In the genomic region with DNA sequence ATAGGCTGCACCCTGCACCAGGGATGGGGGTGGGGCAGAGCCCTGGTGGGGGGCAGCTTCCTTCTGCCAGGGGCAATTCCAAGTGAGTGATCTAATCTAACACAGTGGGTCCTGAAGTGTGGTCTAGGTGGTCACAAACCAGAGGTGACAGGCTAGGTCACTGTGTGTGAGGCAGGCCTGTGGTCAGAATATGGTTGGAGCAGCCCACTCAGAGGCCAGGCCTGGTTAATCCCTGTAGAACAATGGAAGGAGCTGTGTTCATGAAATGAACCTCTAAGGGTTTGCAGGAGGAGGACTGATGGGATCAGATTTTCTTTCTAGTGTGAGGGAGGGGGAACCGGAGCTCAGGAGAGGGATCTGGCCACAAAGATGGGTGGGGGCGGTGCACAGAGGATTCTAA, we compare ENCODE assay signal across 12 cellular contexts. TPM values are rescaled to one million over a fixed set of nuclear protein-coding genes. Genes with fewer than 3 reads are reported as not detected.
DNase-seq lines count a peak whose midpoint lies in the region; ATAC-seq, FAIRE-seq and TF ChIP-seq lines count a peak whose summit lies in the region.
"Had no signal": no experiment of that assay in that cellular context is flagged by ENCODE, and none has a peak within 500 bp of the region (broad histone marks: within the 10 kb centered on the region; RNA-seq: fewer than 3 reads in every experiment).

No MANE protein-coding gene starts in this region.

- no peaks in the 10 kb centered on the region for H3K27me3 ChIP-seq in CD4-positive, CD25-positive, alpha-beta regulatory T cell (ENCODE audit: control insufficient read depth, insufficient read depth, low read length)
- H3K27me3 ChIP-seq in naive thymus-derived CD4-positive, alpha-beta T cell (ENCODE audit: control insufficient read depth in 2 of 2, insufficient read depth in 2 of 2, low read length in 2 of 2), result no peaks in the 10 kb centered on the region
- no peaks in the 10 kb centered on the region for H3K27me3 ChIP-seq in uterus

- H3K4me3 ChIP-seq in CD4-positive, CD25-positive, alpha-beta regulatory T cell (ENCODE audit: low read depth, low read length), result no peak overlapping the region
- no peak overlapping the region for H3K4me3 ChIP-seq in naive thymus-derived CD4-positive, alpha-beta T cell (ENCODE audit: low read length)
- H3K4me3 ChIP-seq in uterus, result no peak overlapping the region

- peaks cover 18% of the 10 kb centered on the region for H3K4me1 ChIP-seq in CD4-positive, CD25-positive, alpha-beta regulatory T cell (ENCODE audit: control insufficient read depth, insufficient read depth, low read length, poor library complexity, severe bottlenecking)
- peaks cover 0 to 39% of the 10 kb centered on the region in 2 donors for H3K4me1 ChIP-seq in naive thymus-derived CD4-positive, alpha-beta T cell (ENCODE audit: control insufficient read depth in 2 of 2, insufficient read depth in 2 of 2, low read length in 2 of 2)
- no peaks in the 10 kb centered on the region for H3K4me1 ChIP-seq in uterus

- DNase-seq in CD4-positive, CD25-positive, alpha-beta regulatory T cell, result no peak
- DNase-seq in H54 (ENCODE audit: insufficient read length, low spot score) (no peak), SIG-M5 (lab: John Stamatoyannopoulos, UW) (no peak), uterus (no peak), SKM-1 (lab: John Stamatoyannopoulos, UW; ENCODE audit: unreplicated experiment) (no peak)
- no peak for DNase-seq in activated naive CD4-positive, alpha-beta T cell treated with anti-CD3 and anti-CD28 coated beads, Interleukin-2, amount 50 U/mL, for 72 hours (ENCODE audit: low spot score in 2 of 2)
- no peak for DNase-seq in naive thymus-derived CD4-positive, alpha-beta T cell
- DNase-seq: NCI-H510A, SHP77 had no signal

- no peak for TF ChIP-seq CTCF in uterus (IDR thresholded peaks at IDR 0.05)

- no peaks in the 10 kb centered on the region for H3K36me3 Mint-ChIP-seq in CD4-positive, CD25-positive, alpha-beta regulatory T cell
- no peaks in the 10 kb centered on the region for H3K36me3 Mint-ChIP-seq in activated naive CD4-positive, alpha-beta T cell treated with anti-CD3 and anti-CD28 coated beads, Interleukin-2, amount 50 U/mL, for 72 hours
- no peaks in the 10 kb centered on the region for H3K36me3 Mint-ChIP-seq in naive thymus-derived CD4-positive, alpha-beta T cell

- ATAC-seq in CD4-positive, CD25-positive, alpha-beta regulatory T cell (ENCODE audit: low read depth in 2 of 2), result no peak
- ATAC-seq in activated naive CD4-positive, alpha-beta T cell treated with anti-CD3 and anti-CD28 coated beads, Interleukin-2, amount 50 U/mL, for 72 hours, result peak; percentile 14 to 62
- ATAC-seq in naive thymus-derived CD4-positive, alpha-beta T cell, result no peak
- no peak for ATAC-seq in HG03342 (IDR thresholded peaks at IDR 0.05; ENCODE audit: unreplicated experiment)

- FAIRE-seq in H54 (lab: Jason Lieb, UNC), result no peak

- H3K4me3 Mint-ChIP-seq in CD4-positive, CD25-positive, alpha-beta regulatory T cell, result peak overlapping the region in 2 of 4 donors; percentile 25 to 53
- H3K4me3 Mint-ChIP-seq in naive thymus-derived CD4-positive, alpha-beta T cell, result peak overlapping the region; percentile 19 to 70 (median 36)
- H3K4me3 Mint-ChIP-seq: effector memory CD8-positive, alpha-beta T cell had no signal

- H3K27ac Mint-ChIP-seq in CD4-positive, CD25-positive, alpha-beta regulatory T cell, result peak overlapping the region; percentile 67 to 90 (median 88)
- H3K27ac Mint-ChIP-seq in activated naive CD4-positive, alpha-beta T cell treated with anti-CD3 and anti-CD28 coated beads, Interleukin-2, amount 50 U/mL, for 72 hours, result peak overlapping the region; percentile 51 to 78
- H3K27ac Mint-ChIP-seq in naive thymus-derived CD4-positive, alpha-beta T cell, result peak overlapping the region; percentile 29 to 90 (median 78)

- H3K27me3 Mint-ChIP-seq in CD4-positive, CD25-positive, alpha-beta regulatory T cell, result no peaks in the 10 kb centered on the region
- peaks cover 0 to 14% (median 0%) of the 10 kb centered on the region in 5 donors for H3K27me3 Mint-ChIP-seq in naive thymus-derived CD4-positive, alpha-beta T cell
- H3K27me3 Mint-ChIP-seq: progenitor cell of endocrine pancreas had no signal

- no peaks in the 10 kb centered on the region for H3K9me3 ChIP-seq in CD4-positive, CD25-positive, alpha-beta regulatory T cell (ENCODE audit: control insufficient read depth in 2 of 2, low read length in 2 of 2)
- no peaks in the 10 kb centered on the region for H3K9me3 ChIP-seq in naive thymus-derived CD4-positive, alpha-beta T cell (ENCODE audit: control insufficient read depth in 2 of 3, low read length in 3 of 3)
- H3K9me3 ChIP-seq in uterus, result no peaks in the 10 kb centered on the region

- H3K27ac ChIP-seq in CD4-positive, CD25-positive, alpha-beta regulatory T cell (ENCODE audit: insufficient read depth, low read length, poor library complexity, severe bottlenecking), result no peak overlapping the region
- no peak overlapping the region for H3K27ac ChIP-seq in naive thymus-derived CD4-positive, alpha-beta T cell (ENCODE audit: low read depth, low read length)
- H3K27ac ChIP-seq in uterus, result peak overlapping the region in 1 of 2 donors; percentile 3

- H3K9me3 Mint-ChIP-seq in CD4-positive, CD25-positive, alpha-beta regulatory T cell, result peaks cover 0 to 1% (median 0%) of the 10 kb centered on the region in 7 donors
- H3K9me3 Mint-ChIP-seq in activated naive CD4-positive, alpha-beta T cell treated with anti-CD3 and anti-CD28 coated beads, Interleukin-2, amount 50 U/mL, for 72 hours, result no peaks in the 10 kb centered on the region
- H3K9me3 Mint-ChIP-seq in naive thymus-derived CD4-positive, alpha-beta T cell, result no peaks in the 10 kb centered on the region
- H3K9me3 Mint-ChIP-seq: effector memory CD8-positive, alpha-beta T cell had no signal

- POLR2A ChIA-PET in naive thymus-derived CD4-positive, alpha-beta T cell (lab: Charles Lee), result interaction anchor here (0.9 to 32.8 kb wide), 17 partner anchors 9 to 87 kb away, joined by 3 to 582 read pairs (median 5); no protein-coding TSS in a partner anchor

- H3K36me3 ChIP-seq in CD4-positive, CD25-positive, alpha-beta regulatory T cell (ENCODE audit: control insufficient read depth, insufficient read depth, low read length), result no peaks in the 10 kb centered on the region
- no peaks in the 10 kb centered on the region for H3K36me3 ChIP-seq in naive thymus-derived CD4-positive, alpha-beta T cell (ENCODE audit: control insufficient read depth in 2 of 3, insufficient read depth in 3 of 3, low read length in 3 of 3)
- no peaks in the 10 kb centered on the region for H3K36me3 ChIP-seq in uterus

- CTCF ChIA-PET in naive thymus-derived CD4-positive, alpha-beta T cell (lab: Charles Lee), result interaction anchor here (0.6 to 39.2 kb wide), 29 partner anchors 9 to 219 kb away, joined by 3 to 839 read pairs (median 5); a partner anchor contains a TSS

- TF ChIP-seq POLR2A in H54 (IDR thresholded peaks at IDR 0.05; ENCODE audit: low read depth, low read length) (0 out of 2 replicates have a peak, but pooled peaks have one; percentile 7), uterus (IDR thresholded peaks at IDR 0.05) (no peak)

- H3K4me1 Mint-ChIP-seq in CD4-positive, CD25-positive, alpha-beta regulatory T cell, result peaks cover 19 to 50% (median 40%) of the 10 kb centered on the region in 4 donors
- peaks cover 34 to 65% (median 53%) of the 10 kb centered on the region in 7 donors for H3K4me1 Mint-ChIP-seq in naive thymus-derived CD4-positive, alpha-beta T cell

- intact Hi-C loops in naive thymus-derived CD4-positive, alpha-beta T cell (cut with micrococcal nuclease), result loop anchor here (1.0 to 10.0 kb wide), 17 partner anchors 9 to 481 kb away; a partner anchor contains a TSS
- intact Hi-C loops in uterus (cut with DNase I; ENCODE audit: low total_unique reads), result no loop called here

RNA-seq across cellular contexts. Expression of a gene that starts 10.0 kb away (rescaled TPM):
- 198 TPM for total RNA-seq in CD4-positive, CD25-positive, alpha-beta regulatory T cell
- 100 to 1,000 TPM; 157 to 270 (median 180) TPM for polyA plus RNA-seq in CD4-positive, CD25-positive, alpha-beta regulatory T cell
- 10 to 100 TPM; 30.7 to 53.6 TPM for total RNA-seq in activated naive CD4-positive, alpha-beta T cell treated with anti-CD3 and anti-CD28 coated beads, Interleukin-2, amount 50 U/mL, for 72 hours
- total RNA-seq in naive thymus-derived CD4-positive, alpha-beta T cell, result 100 to 1,000 TPM; 135 to 165 (median 160) TPM
- polyA plus RNA-seq in naive thymus-derived CD4-positive, alpha-beta T cell, result 100 to 1,000 TPM; 179 to 386 TPM
- 100 to 1,000 TPM in 1 of 4 donors, 10 to 100 TPM in 3; 37.1 to 110 (median 66.1) TPM for total RNA-seq in uterus

RNA-seq across cellular contexts. Expression of a gene that starts 35.8 kb away (rescaled TPM):
- 0.76 TPM for total RNA-seq in CD4-positive, CD25-positive, alpha-beta regulatory T cell
- 1 to 10 TPM; 1.4 to 8.3 (median 3.5) TPM for polyA plus RNA-seq in CD4-positive, CD25-positive, alpha-beta regulatory T cell
- 10 to 100 TPM; 15.1 to 18.5 TPM for total RNA-seq in activated naive CD4-positive, alpha-beta T cell treated with anti-CD3 and anti-CD28 coated beads, Interleukin-2, amount 50 U/mL, for 72 hours
- 1 to 10 TPM; 5.6 to 9.7 (median 8.5) TPM for total RNA-seq in naive thymus-derived CD4-positive, alpha-beta T cell
- polyA plus RNA-seq in naive thymus-derived CD4-positive, alpha-beta T cell, result 10 to 100 TPM; 15.4 to 20.1 TPM
- total RNA-seq in uterus, result 10 to 100 TPM; 12.3 to 70.7 (median 50.9) TPM

Comparison
In these comparisons a context has a peak if more than half of its experiments do, and no peak if none do; other contexts are left out.
1. ATAC-seq: peak in activated naive CD4-positive, alpha-beta T cell treated with anti-CD3 and anti-CD28 coated beads, Interleukin-2, amount 50 U/mL, for 72 hours (2 of 2); none in CD4-positive, CD25-positive, alpha-beta regulatory T cell (0 of 2), naive thymus-derived CD4-positive, alpha-beta T cell (single experiment) and HG03342 (single experiment).
2. Peak in every context shown above with its lines, with median percentiles within 50 percentile points of each other: H3K27ac Mint-ChIP-seq.